In genomic region chr1:1161683-1162079, GRCh38 we compare ENCODE assay signal across 22 cellular contexts. TPM values are rescaled to one million over a fixed set of nuclear protein-coding genes. Genes with fewer than 3 reads are reported as not detected.
"Had no signal": no experiment of that assay in that cellular context is flagged by ENCODE, and none has a peak within 500 bp of the region (broad histone marks: within the 10 kb centered on the region; RNA-seq: fewer than 3 reads in every experiment).

No MANE protein-coding gene starts in this region.

- H3K27me3 ChIP-seq: right lobe of liver had no signal

- H3K36me3 ChIP-seq: adrenal gland, heart right ventricle, right lobe of liver, spleen had no signal

- H3K9me3 ChIP-seq: adrenal gland, heart right ventricle, right lobe of liver, spleen had no signal

- DNase-seq: activated CD4-positive, alpha-beta T cell treated with anti-CD3 and anti-CD28 coated beads, Interleukin-2, amount 10 ng/mL, durations not matched to agents 7 days and 5 days; activated CD4-positive, CD25-positive, alpha-beta regulatory T cell; activated naive CD4-positive, alpha-beta T cell treated with anti-CD3 and anti-CD28 coated beads, Interleukin-2, amount 50 U/mL, for 16 hours; activated T-cell treated with anti-CD3 and anti-CD28 coated beads for 4 hours; adrenal gland; central memory CD4-positive, alpha-beta T cell; cortex of kidney; effector memory CD4-positive, alpha-beta T cell; heart right ventricle; midbrain; naive thymus-derived CD8-positive, alpha-beta T cell; right lobe of liver; spleen; stimulated activated CD4-positive, alpha-beta T cell treated with anti-CD3 and anti-CD28 coated beads, Interleukin-2, amount 100 ng/mL, for 24 hours; stimulated activated naive B cell treated with anti-CD40 and anti-IgM and Interleukin-4, amounts not matched to agents 10 μg/mL and 1 μg/mL and 100 μg/mL, for 72 hours; T-helper 2 cell had no signal

- H3K27ac ChIP-seq: adrenal gland, heart right ventricle, right lobe of liver, spleen had no signal

- H3K4me3 ChIP-seq: adrenal gland, heart right ventricle, right lobe of liver, spleen had no signal

RNA-seq across cellular contexts. Expression of gene TTLL10, which starts 12.0 kb away (rescaled TPM):
- total RNA-seq: activated CD8-positive, alpha-beta memory T cell treated with anti-CD3 and anti-CD28 coated beads for 36 hours; adrenal gland; fibroblast of lung; frontal cortex; kidney epithelial cell; lower leg skin; naive thymus-derived CD8-positive, alpha-beta T cell; right lobe of liver; temporal lobe had no signal
- polyA plus RNA-seq: fibroblast of lung; naive thymus-derived CD8-positive, alpha-beta T cell had no signal

RNA-seq across cellular contexts. Expression of gene TNFRSF18, which starts 44.7 kb away (rescaled TPM):
- total RNA-seq: frontal cortex, temporal lobe had no signal
- polyA plus RNA-seq: fibroblast of lung had no signal

RNA-seq across cellular contexts. Expression of gene TNFRSF4, which starts 52.3 kb away (rescaled TPM):
- total RNA-seq: frontal cortex, temporal lobe had no signal
